31 cellular contexts compared by ENCODE assay signal in the genomic region with DNA sequence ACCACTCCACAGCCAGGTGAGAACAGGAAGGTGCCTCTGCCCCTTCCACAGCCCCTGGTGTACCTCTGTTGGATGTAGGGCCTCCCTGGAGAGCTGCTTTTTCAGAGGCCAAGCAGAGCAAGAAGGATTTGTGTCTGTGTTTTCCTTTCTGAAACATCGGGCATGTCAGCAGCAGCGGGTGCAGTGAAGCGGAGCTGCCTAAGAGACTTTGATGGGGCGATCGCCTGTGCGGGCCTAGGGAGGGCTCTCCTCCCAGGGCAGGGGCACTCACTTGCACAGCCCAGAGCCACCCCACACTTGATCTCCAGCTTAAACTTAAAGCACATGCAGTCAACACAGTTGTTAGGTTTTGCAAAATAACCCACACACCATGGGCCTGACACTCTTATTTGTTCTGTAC.
"Had no signal": no experiment of that assay in that cellular context is flagged by ENCODE, and none has a peak within 500 bp of the region (broad histone marks: within the 10 kb centered on the region; RNA-seq: fewer than 3 reads in every experiment).

No MANE protein-coding gene starts in this region.

- H3K4me1 Mint-ChIP-seq: activated CD4-positive, alpha-beta memory T cell treated with anti-CD3 and anti-CD28 coated beads, Interleukin-2, amount 10 ng/mL, durations not matched to agents 7 days and 5 days; activated naive CD8-positive, alpha-beta T cell treated with anti-CD3 and anti-CD28 coated beads for 36 hours; activated T-helper 17 cell treated with anti-CD3 and anti-CD28 coated beads, Interleukin-2, amount 50 U/mL, for 72 hours had no signal

- H3K27ac Mint-ChIP-seq: activated CD4-positive, alpha-beta memory T cell treated with anti-CD3 and anti-CD28 coated beads, Interleukin-2, amount 10 ng/mL, durations not matched to agents 7 days and 5 days; activated naive CD8-positive, alpha-beta T cell treated with anti-CD3 and anti-CD28 coated beads for 36 hours; activated T-cell treated with anti-CD3 and anti-CD28 coated beads, Interleukin-2, amount 50 U/mL, for 72 hours; activated T-helper 17 cell treated with anti-CD3 and anti-CD28 coated beads, Interleukin-2, amount 50 U/mL, for 72 hours had no signal

- ATAC-seq: activated T-cell treated with anti-CD3 and anti-CD28 coated beads, Interleukin-2, amount 50 U/mL, for 72 hours; activated T-helper 17 cell treated with anti-CD3 and anti-CD28 coated beads, Interleukin-2, amount 50 U/mL, for 72 hours; Panc1; WTC11 had no signal

- H3K4me1 ChIP-seq: SJCRH30 had no signal

- H3K36me3 Mint-ChIP-seq: activated naive CD8-positive, alpha-beta T cell treated with anti-CD3 and anti-CD28 coated beads for 36 hours; WTC11 had no signal

- H3K4me2 ChIP-seq: KMS-11 had no signal

- DNase-seq: activated CD4-positive, alpha-beta memory T cell treated with anti-CD3 and anti-CD28 coated beads, Interleukin-2, amount 10 ng/mL, durations not matched to agents 7 days and 5 days; activated CD4-positive, alpha-beta T cell treated with anti-CD3 and anti-CD28 coated beads for 4 hours; activated CD4-positive, alpha-beta T cell treated with anti-CD3 and anti-CD28 coated beads, Interleukin-2, amount 50 U/mL, for 1 hour; activated CD4-positive, CD25-positive, alpha-beta regulatory T cell treated with anti-CD3 and anti-CD28 coated beads, Interleukin-2, amount 50 U/mL, for 72 hours; activated CD8-positive, alpha-beta memory T cell treated with anti-CD3 and anti-CD28 coated beads for 24 hours; activated effector memory CD4-positive, alpha-beta T cell treated with anti-CD3 and anti-CD28 coated beads, Interleukin-2, amount 50 U/mL, for 16 hours; activated naive CD4-positive, alpha-beta T cell; activated naive CD4-positive, alpha-beta T cell treated with anti-CD3 and anti-CD28 coated beads, Interleukin-2, amount 50 U/mL, for 16 hours; activated naive CD8-positive, alpha-beta T cell treated with anti-CD3 and anti-CD28 coated beads for 36 hours; activated T-cell treated with anti-CD3 and anti-CD28 coated beads, Interleukin-2, amount 50 U/mL, for 1 hour; activated T-cell treated with anti-CD3 and anti-CD28 coated beads, Interleukin-2, amount 50 U/mL, for 72 hours; amniotic stem cell; aorta; brain microvascular endothelial cell; central memory CD4-positive, alpha-beta T cell; NCI-H1092 treated with DMSO at 0.1 percent for 48 hours; NCI-H1417 treated with DMSO at 0.1 percent for 48 hours; NCI-H187 treated with DMSO at 0.1 percent for 48 hours; NCI-H2081; NCI-H2171; NCI-H446 treated with DMSO at 0.1 percent for 48 hours; NCI-H69; NCI-H82; SHP77; SJCRH30; T1000 had no signal

- H3K27me3 Mint-ChIP-seq: activated CD4-positive, alpha-beta memory T cell treated with anti-CD3 and anti-CD28 coated beads, Interleukin-2, amount 10 ng/mL, durations not matched to agents 7 days and 5 days; activated naive CD8-positive, alpha-beta T cell treated with anti-CD3 and anti-CD28 coated beads for 36 hours had no signal

- H3K4me3 Mint-ChIP-seq: activated CD4-positive, alpha-beta memory T cell treated with anti-CD3 and anti-CD28 coated beads, Interleukin-2, amount 10 ng/mL, durations not matched to agents 7 days and 5 days; activated naive CD8-positive, alpha-beta T cell treated with anti-CD3 and anti-CD28 coated beads for 36 hours; activated T-cell treated with anti-CD3 and anti-CD28 coated beads, Interleukin-2, amount 50 U/mL, for 72 hours; activated T-helper 17 cell treated with anti-CD3 and anti-CD28 coated beads, Interleukin-2, amount 50 U/mL, for 72 hours; WTC11 had no signal

- H3K4me3 ChIP-seq: SJCRH30, SK-N-MC had no signal

- H3K27me3 ChIP-seq: brain microvascular endothelial cell had no signal

- H3K9me3 Mint-ChIP-seq: activated CD4-positive, alpha-beta memory T cell treated with anti-CD3 and anti-CD28 coated beads, Interleukin-2, amount 10 ng/mL, durations not matched to agents 7 days and 5 days; activated naive CD8-positive, alpha-beta T cell treated with anti-CD3 and anti-CD28 coated beads for 36 hours; activated T-helper 17 cell treated with anti-CD3 and anti-CD28 coated beads, Interleukin-2, amount 50 U/mL, for 72 hours had no signal

- H3K27ac ChIP-seq: brain microvascular endothelial cell, KMS-11, SJCRH30, SK-N-MC had no signal

- H3K36me3 ChIP-seq: brain microvascular endothelial cell, SJCRH30 had no signal
